In genomic region chr20:2840967-2841531, GRCh38 we compare ENCODE assay signal across 8 cellular contexts. TPM values are rescaled to one million over a fixed set of nuclear protein-coding genes. Genes with fewer than 3 reads are reported as not detected.
A peak's percentile ranks its signal among the peaks of the same experiment; 100 is the strongest.
DNase-seq lines count a peak whose midpoint lies in the region; ATAC-seq and TF ChIP-seq lines count a peak whose summit lies in the region.

No MANE protein-coding gene starts in this region.

- H3K36me3 ChIP-seq in SJCRH30 = no peaks in the 10 kb centered on the region
- no peaks in the 10 kb centered on the region for H3K36me3 ChIP-seq in iPS-20b (ENCODE audit: insufficient read depth, low read depth, low read length)

- peaks cover 15% of the 10 kb centered on the region for H3K36me3 Mint-ChIP-seq in CD4-positive, alpha-beta T cell (ENCODE audit: low read depth)
- peaks cover 13% of the 10 kb centered on the region for H3K36me3 Mint-ChIP-seq in MCF 10A (ENCODE audit: insufficient read depth, unreplicated experiment)

- H3K27me3 Mint-ChIP-seq in CD4-positive, alpha-beta T cell = no peaks in the 10 kb centered on the region
- H3K27me3 Mint-ChIP-seq in MCF 10A (ENCODE audit: insufficient read depth, unreplicated experiment) = no peaks in the 10 kb centered on the region

- H3K27me3 ChIP-seq in CD4-positive, alpha-beta T cell (ENCODE audit: control insufficient read depth, insufficient read depth, low read length) = no peaks in the 10 kb centered on the region
- no peaks in the 10 kb centered on the region for H3K27me3 ChIP-seq in SJCRH30
- H3K27me3 ChIP-seq in iPS-20b (ENCODE audit: insufficient read depth, low read length) = peaks cover 24% of the 10 kb centered on the region

- peak overlapping the region; percentile 51 for H3K27ac ChIP-seq in CD4-positive, alpha-beta T cell (ENCODE audit: low read depth, low read length)
- peak overlapping the region; percentile 43 for H3K27ac ChIP-seq in SJCRH30
- no peak overlapping the region for H3K27ac ChIP-seq in iPS-20b (ENCODE audit: low read length)

- CTCF ChIA-PET in CD4-positive, alpha-beta T cell (lab: Charles Lee) = interaction anchor here (1.0 to 2.5 kb wide), 3 partner anchors 11 to 88 kb away, joined by 4 to 7 read pairs (median 6); partner anchors contain the start of gene PTPRA
- CTCF ChIA-PET in MCF 10A (lab: Yijun Ruan, JAX) = interaction anchor here (0.6 kb wide), 1 partner anchor 316 kb away, joined by 4 read pairs; no protein-coding TSS in a partner anchor

- H3K9ac ChIP-seq in iPS-20b (ENCODE audit: low read depth, low read length) = peak overlapping the region; percentile 36; the same call in 1 of the 2 replicates

- DNase-seq in CD4-positive, alpha-beta T cell = peak in 1 of 10 experiments; percentile 13
- DNase-seq in SJCRH30 = peak; percentile 81 to 85
- DNase-seq in MCF 10A (ENCODE audit: unreplicated experiment) = no peak
- peak; percentile 54 for DNase-seq in skeletal muscle cell (ENCODE audit: low read depth)
- no peak for DNase-seq in COLO829 (ENCODE audit: low spot score)

- no peaks in the 10 kb centered on the region for H3K9me3 ChIP-seq in CD4-positive, alpha-beta T cell (ENCODE audit: control insufficient read depth, low read length)
- H3K9me3 ChIP-seq in SJCRH30 (replicated peaks) = no peaks in the 10 kb centered on the region
- no peaks in the 10 kb centered on the region for H3K9me3 ChIP-seq in iPS-20b (ENCODE audit: insufficient read depth, low read depth, low read length)

- intact Hi-C loops in CD4-positive, alpha-beta T cell (cut with DNase I, micrococcal nuclease) = loop anchor here in 1 of 2 experiments (1.0 to 5.0 kb wide), 2 partner anchors 32 to 201 kb away; partner anchors contain the start of genes GNRH2 and PTPRA
- intact Hi-C loops in MCF 10A (cut with micrococcal nuclease) = no loop called here

- peak overlapping the region; percentile 75 for H3K27ac Mint-ChIP-seq in CD4-positive, alpha-beta T cell
- peak overlapping the region; percentile 33 for H3K27ac Mint-ChIP-seq in MCF 10A (ENCODE audit: low read depth, unreplicated experiment)

- POLR2A ChIA-PET in CD4-positive, alpha-beta T cell (lab: Charles Lee) = interaction anchor here (0.6 to 2.3 kb wide), 17 partner anchors 11 to 385 kb away, joined by 3 to 19 read pairs (median 5); partner anchors contain the start of genes NOP56 and PTPRA
- POLR2A ChIA-PET in MCF 10A (lab: Yijun Ruan, JAX) = interaction anchor here (0.6 to 2.7 kb wide), 12 partner anchors 9 to 475 kb away, joined by 3 to 17 read pairs (median 4); partner anchors contain the start of genes IDH3B and NOP56

- peaks cover 58% of the 10 kb centered on the region for H3K4me1 Mint-ChIP-seq in CD4-positive, alpha-beta T cell (ENCODE audit: low read depth)
- peaks cover 12% of the 10 kb centered on the region for H3K4me1 Mint-ChIP-seq in MCF 10A (ENCODE audit: insufficient read depth, unreplicated experiment)

- no peaks in the 10 kb centered on the region for H3K9me3 Mint-ChIP-seq in CD4-positive, alpha-beta T cell
- H3K9me3 Mint-ChIP-seq in MCF 10A (ENCODE audit: unreplicated experiment) = no peaks in the 10 kb centered on the region

- H3K4me1 ChIP-seq in SJCRH30 = no peaks in the 10 kb centered on the region; the same call in 1 of the 2 replicates
- peaks cover 3% of the 10 kb centered on the region; the same call in 1 of the 2 replicates for H3K4me1 ChIP-seq in iPS-20b (ENCODE audit: insufficient read depth, low read length)

- peak overlapping the region; percentile 93 for H3K4me3 Mint-ChIP-seq in CD4-positive, alpha-beta T cell
- H3K4me3 Mint-ChIP-seq in MCF 10A (ENCODE audit: unreplicated experiment) = peak overlapping the region; percentile 82

- peak; percentile 16 for ATAC-seq in CD4-positive, alpha-beta T cell (ENCODE audit: poor library complexity)
- ATAC-seq in GM19035 (IDR thresholded peaks at IDR 0.05; ENCODE audit: unreplicated experiment) (peak; percentile 43), HG03139 (IDR thresholded peaks at IDR 0.05; ENCODE audit: unreplicated experiment) (peak; percentile 28)

- BruUV-seq in MCF 10A (replicated peaks; lab: Mats Ljungman, UMichigan) = TSS peak; percentile 67

- H3K4me3 ChIP-seq in SJCRH30 (peak overlapping the region; percentile 100), iPS-20b (ENCODE audit: low read length) (peak overlapping the region; percentile 88), skeletal muscle cell (ENCODE audit: low read depth, low read length) (peak overlapping the region; percentile 88)

- TF ChIP-seq CTCF in CD4-positive, alpha-beta T cell (IDR thresholded peaks at IDR 0.05) = no peak
- no peak for TF ChIP-seq CTCF in MCF 10A (IDR thresholded peaks at IDR 0.05; ENCODE audit: unreplicated experiment)

RNA-seq across cellular contexts. Expression of gene VPS16, which starts 0.5 kb away (rescaled TPM):
- 10 to 100 TPM; 38.2 to 40.6 TPM for total RNA-seq in CD4-positive, alpha-beta T cell
- 12.3 and 16.3 TPM in 2 replicates for total RNA-seq in SJCRH30 (2014; rRNA removed; shearing (Covaris generic))
- total RNA-seq in MCF 10A (2022) = 32.1 and 32.6 TPM in 2 replicates

RNA-seq across cellular contexts. Expression of gene PCED1A, which starts 0.6 kb away (rescaled TPM):
- 10 to 100 TPM; 69.2 to 69.7 TPM for total RNA-seq in CD4-positive, alpha-beta T cell
- total RNA-seq in SJCRH30 (2014; rRNA removed; shearing (Covaris generic)) = 7.7 and 11.0 TPM in 2 replicates
- 42.1 and 46.4 TPM in 2 replicates for total RNA-seq in MCF 10A (2022)

RNA-seq across cellular contexts. Expression of gene TMEM239, which starts 24.9 kb away (rescaled TPM):
- not detected for total RNA-seq in CD4-positive, alpha-beta T cell
- total RNA-seq in SJCRH30 (2014; rRNA removed; shearing (Covaris generic)) = not detected in 2 replicates
- total RNA-seq in MCF 10A (2022) = not detected in 2 replicates

RNA-seq across cellular contexts. Expression of gene C20orf141, which starts 26.3 kb away (rescaled TPM):
- total RNA-seq in CD4-positive, alpha-beta T cell = not detected
- total RNA-seq in SJCRH30 (2014; rRNA removed; shearing (Covaris generic)) = not detected in 2 replicates
- not detected in 2 replicates for total RNA-seq in MCF 10A (2022)

RNA-seq across cellular contexts. Expression of gene PTPRA, which starts 32.2 kb away (rescaled TPM):
- total RNA-seq in CD4-positive, alpha-beta T cell = 10 to 100 TPM; 65.4 to 69.5 TPM
- 44.4 and 48.9 TPM in 2 replicates for total RNA-seq in SJCRH30 (2014; rRNA removed; shearing (Covaris generic))
- 29.3 TPM in 2 replicates for total RNA-seq in MCF 10A (2022)

Comparison
In these comparisons a context has a peak if more than half of its experiments do, and no peak if none do; other contexts are left out.
1. DNase-seq: peak in SJCRH30 (2 of 2) and skeletal muscle cell (single experiment); none in MCF 10A (single experiment) and COLO829 (single experiment).
2. Peak in every context shown above with its lines, with median percentiles within 50 percentile points of each other: ATAC-seq and H3K4me3 ChIP-seq.